19 cellular contexts compared by ENCODE assay signal in the genomic region with DNA sequence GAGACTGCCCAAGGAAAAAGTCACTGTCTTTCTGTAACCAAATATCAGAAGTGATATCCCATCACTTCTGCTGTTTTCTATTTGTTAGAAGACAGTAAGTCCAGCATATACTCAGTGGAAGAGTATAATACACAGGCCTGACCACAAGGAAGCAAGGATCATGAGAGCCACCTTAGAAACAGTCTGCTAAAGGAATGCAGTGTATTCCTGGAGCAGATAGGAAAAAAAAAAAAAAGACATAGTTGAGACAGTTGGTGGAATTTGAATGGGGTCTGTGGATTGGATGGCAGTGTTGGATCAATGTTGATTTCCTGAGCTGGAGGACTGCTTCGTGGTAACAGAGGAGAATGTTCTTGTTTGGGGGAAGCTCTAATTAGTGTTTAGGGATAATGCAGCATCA. TPM values are rescaled to one million over a fixed set of nuclear protein-coding genes. Genes with fewer than 3 reads are reported as not detected.
A peak's percentile ranks its signal among the peaks of the same experiment; 100 is the strongest.
DNase-seq lines count a peak whose midpoint lies in the region; ATAC-seq and TF ChIP-seq lines count a peak whose summit lies in the region.
"Had no signal": no experiment of that assay in that cellular context is flagged by ENCODE, and none has a peak within 500 bp of the region (broad histone marks: within the 10 kb centered on the region; RNA-seq: fewer than 3 reads in every experiment).

No MANE protein-coding gene starts in this region.

- H2BK5ac ChIP-seq in mesendoderm (ENCODE audit: low read length), result no peak overlapping the region

- H3K23ac ChIP-seq in mesendoderm (ENCODE audit: low read length), result no peak overlapping the region

- H3K4me2 ChIP-seq in mesendoderm (ENCODE audit: low read length) (no peak overlapping the region), MM.1S (ENCODE audit: low read depth, low read length) (no peak overlapping the region)

- no peaks in the 10 kb centered on the region for H3F3A ChIP-seq in MM.1S (ENCODE audit: insufficient read depth, low read length)

- H4K8ac ChIP-seq in mesendoderm (ENCODE audit: low read depth, low read length), result no peak overlapping the region

- H4K5ac ChIP-seq in mesendoderm (ENCODE audit: low read length), result no peak overlapping the region

- H3K4me1 ChIP-seq in cardiac muscle cell (ENCODE audit: low read depth) (no peaks in the 10 kb centered on the region), mesendoderm (ENCODE audit: control insufficient read depth, low read depth, low read length) (no peaks in the 10 kb centered on the region), MM.1S (ENCODE audit: low read length) (no peaks in the 10 kb centered on the region)

- H4K20me1 ChIP-seq in MM.1S (ENCODE audit: insufficient read depth, low read length), result no peaks in the 10 kb centered on the region

- no peak overlapping the region for H2AK5ac ChIP-seq in mesendoderm (ENCODE audit: low read length)

- WGBS in mesendoderm (ENCODE audit: extremely low coverage, insufficient coverage, low lambda C conversion rate), result no CpG with 5 or more reads among the region's 1 CpG

- TF ChIP-seq CTCF in cardiac muscle cell (IDR thresholded peaks at IDR 0.05; ENCODE audit: low read depth, low read length) (no peak), brain microvascular endothelial cell (IDR thresholded peaks at IDR 0.05; ENCODE audit: low read depth, low read length, missing control alignments) (no peak), MM.1S (IDR thresholded peaks at IDR 0.05; ENCODE audit: low read length) (no peak)

- no peaks in the 10 kb centered on the region for H3K36me3 ChIP-seq in cardiac muscle cell
- H3K36me3 ChIP-seq in brain microvascular endothelial cell (replicated peaks), result no peaks in the 10 kb centered on the region
- no peaks in the 10 kb centered on the region for H3K36me3 ChIP-seq in mesendoderm (ENCODE audit: control insufficient read depth, insufficient read depth, low read length)
- no peaks in the 10 kb centered on the region for H3K36me3 ChIP-seq in MM.1S (replicated peaks; ENCODE audit: insufficient read depth, low read length)
- H3K36me3 ChIP-seq: HAP-1 had no signal

- no peak overlapping the region for H2AFZ ChIP-seq in MM.1S (ENCODE audit: low read length)

- H3K56ac ChIP-seq in mesendoderm (ENCODE audit: low read length), result no peak overlapping the region

- no peak overlapping the region for H3K27ac ChIP-seq in cardiac muscle cell
- H3K27ac ChIP-seq in brain microvascular endothelial cell, result no peak overlapping the region
- H3K27ac ChIP-seq in mesendoderm (ENCODE audit: low read depth, low read length), result no peak overlapping the region
- H3K27ac ChIP-seq in MM.1S (ENCODE audit: low read length), result no peak overlapping the region

- no peaks in the 10 kb centered on the region for H3K79me1 ChIP-seq in mesendoderm (ENCODE audit: low read length)

- no peak overlapping the region for H2BK120ac ChIP-seq in mesendoderm (ENCODE audit: low read depth, low read length)

- no peaks in the 10 kb centered on the region for H3K9me2 ChIP-seq in MM.1S (replicated peaks; ENCODE audit: insufficient read depth, low read length)

- H3K9me3 ChIP-seq in cardiac muscle cell (ENCODE audit: low read depth) (no peaks in the 10 kb centered on the region), MM.1S (replicated peaks; ENCODE audit: insufficient read depth, low read length) (no peaks in the 10 kb centered on the region)

- H3K9ac ChIP-seq in mesendoderm (ENCODE audit: low read length) (no peak overlapping the region), MM.1S (ENCODE audit: low read length) (no peak overlapping the region)

- peak; percentile 5 to 32 for DNase-seq in cardiac muscle cell (ENCODE audit: low read depth in 1 of 2, low spot score in 1 of 2)
- no peak for DNase-seq in Right ventricle myocardium superior
- DNase-seq in brain microvascular endothelial cell, result peak; percentile 2
- DNase-seq in mesendoderm, result peak; percentile 32
- no peak for DNase-seq in epidermal melanocyte (ENCODE audit: insufficient read length, low spot score)
- DNase-seq in MM.1S, result no peak
- no peak for DNase-seq in KBM-7
- DNase-seq in stimulated activated CD4-positive, alpha-beta T cell treated with anti-CD3 and anti-CD28 coated beads, Interleukin-12 subunit alpha, Interleukin-12 subunit beta, amount 100 ng/mL, for 4 hours, result no peak
- DNase-seq: 8988T; C1 segment of cervical spinal cord; DMS 273 treated with DMSO at 0.1 percent for 48 hours; NCI-H1092 treated with DMSO at 0.1 percent for 48 hours; NCI-H1694; NCI-H69; NK-92 treated with Interleukin-12 subunit alpha and Interleukin-12 subunit beta, amount 100 ng/mL, for 24 hours; PC-3 had no signal

- no peak for ATAC-seq in Right ventricle myocardium superior (ENCODE audit: poor library complexity)
- ATAC-seq: GM12878, K562, PC-3 had no signal

- H3K18ac ChIP-seq in mesendoderm (ENCODE audit: low read length), result no peak overlapping the region

- no peak overlapping the region for H2BK15ac ChIP-seq in mesendoderm (replicated peaks; ENCODE audit: low read depth)

- in situ Hi-C loops in brain microvascular endothelial cell (cut with HindIII; ENCODE audit: low pct_ligation_motif_present, low sequenced_read_pairs), result no loop called here
- in situ Hi-C loops in KBM-7 (cut with MboI; ENCODE audit: low pct_unique_long_range_greater_than_20kb, low sequenced_read_pairs), result no loop called here

- no peak overlapping the region for H3K4ac ChIP-seq in mesendoderm (ENCODE audit: low read depth, low read length)

- H3K27me3 ChIP-seq in cardiac muscle cell (no peaks in the 10 kb centered on the region), brain microvascular endothelial cell (replicated peaks) (no peaks in the 10 kb centered on the region), mesendoderm (ENCODE audit: insufficient read depth, low read length, poor library complexity) (no peaks in the 10 kb centered on the region), MM.1S (replicated peaks; ENCODE audit: insufficient read depth, low read length) (no peaks in the 10 kb centered on the region)

- H3K79me2 ChIP-seq in mesendoderm (ENCODE audit: control insufficient read depth, insufficient read depth, low read length), result no peaks in the 10 kb centered on the region
- no peaks in the 10 kb centered on the region for H3K79me2 ChIP-seq in MM.1S (ENCODE audit: low read length)

- intact Hi-C loops in Right ventricle myocardium superior (cut with DNase I), result no loop called here

- H3K4me3 ChIP-seq in cardiac muscle cell (no peak overlapping the region), brain microvascular endothelial cell (ENCODE audit: low read depth, low read length) (no peak overlapping the region), mesendoderm (ENCODE audit: low read length) (no peak overlapping the region), MM.1S (ENCODE audit: low read length) (no peak overlapping the region)
- H3K4me3 ChIP-seq: GM12878, HAP-1, K562 had no signal

RNA-seq across cellular contexts. Expression of a gene that starts 26.5 kb away (rescaled TPM):
- total RNA-seq in cardiac muscle cell, result 19.0 and 27.6 TPM in 2 replicates
- 17.5 and 25.6 TPM in 2 replicates for polyA plus RNA-seq in cardiac muscle cell
- total RNA-seq in Right ventricle myocardium superior, result 1.3 TPM
- polyA plus RNA-seq in mesendoderm (2013, experiment 1 of 2), result 0.66 TPM
- 1.1 TPM for polyA plus RNA-seq in mesendoderm (2013, experiment 2 of 2)

RNA-seq across cellular contexts. Expression of a gene that starts 32.1 kb away (rescaled TPM):
- total RNA-seq in cardiac muscle cell (4.3 and 7.1 TPM in 2 replicates), Right ventricle myocardium superior (2.4 TPM)
- 4.5 and 11.0 TPM in 2 replicates for polyA plus RNA-seq in cardiac muscle cell
- polyA plus RNA-seq in mesendoderm (2013, experiment 1 of 2), result 3.1 TPM
- polyA plus RNA-seq in mesendoderm (2013, experiment 2 of 2), result 3.6 TPM
- total RNA-seq: K562, PC-3 had no signal
- polyA plus RNA-seq: K562 had no signal

Comparison
In these comparisons a context has a peak if more than half of its experiments do, and no peak if none do; other contexts are left out.
1. DNase-seq: peak in cardiac muscle cell (2 of 2), brain microvascular endothelial cell (single experiment) and mesendoderm (single experiment); none in Right ventricle myocardium superior (single experiment), epidermal melanocyte (single experiment), MM.1S (single experiment), KBM-7 (single experiment) and stimulated activated CD4-positive, alpha-beta T cell treated with anti-CD3 and anti-CD28 coated beads, Interleukin-12 subunit alpha, Interleukin-12 subunit beta, amount 100 ng/mL, for 4 hours (single experiment).